In the genomic region with DNA sequence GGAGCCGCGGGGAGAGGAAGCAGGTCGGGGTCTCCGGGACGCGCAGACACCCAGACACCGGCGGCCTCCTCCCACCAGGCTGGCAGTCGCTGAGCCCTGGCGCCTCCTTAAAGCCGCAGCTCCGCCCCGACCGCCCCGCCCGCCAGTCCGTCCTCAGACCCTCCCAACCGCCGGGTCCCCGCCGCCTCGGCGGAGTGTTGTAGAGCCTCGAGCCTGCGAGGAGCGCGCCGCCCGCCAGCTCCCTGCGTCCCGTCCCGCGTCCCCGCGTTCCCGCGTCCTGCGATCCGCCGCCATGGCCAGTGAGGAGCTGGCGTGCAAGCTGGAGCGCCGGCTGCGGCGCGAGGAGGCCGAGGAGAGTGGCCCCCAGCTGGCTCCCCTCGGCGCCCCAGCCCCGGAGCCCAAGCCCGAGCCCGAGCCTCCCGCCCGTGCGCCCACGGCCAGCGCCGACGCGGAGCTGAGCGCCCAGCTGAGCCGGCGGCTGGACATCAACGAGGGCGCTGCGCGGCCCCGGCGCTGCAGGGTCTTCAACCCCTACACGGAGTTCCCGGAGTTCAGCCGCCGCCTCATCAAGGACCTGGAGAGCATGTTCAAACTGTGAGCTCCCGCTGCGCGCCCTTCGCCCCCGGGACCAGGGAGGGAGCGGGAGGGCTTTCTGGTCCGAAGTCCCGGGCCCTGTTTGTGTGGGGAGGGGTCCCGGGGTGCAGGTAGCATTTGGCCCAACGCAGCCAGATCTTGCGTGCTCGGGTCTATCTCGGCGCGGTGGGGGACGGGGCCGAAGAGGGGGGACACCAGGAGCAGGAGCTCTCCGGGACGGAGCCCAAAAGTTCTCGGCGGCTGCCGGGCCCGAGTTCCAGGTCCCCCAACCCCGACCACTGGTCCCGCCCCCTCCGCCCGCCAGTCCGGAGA, we compare ENCODE assay signal across 1 cellular context.
A peak's percentile ranks its signal among the peaks of the same experiment; 100 is the strongest.
TF ChIP-seq lines count a peak whose summit lies in the region.

A gene with protein sequence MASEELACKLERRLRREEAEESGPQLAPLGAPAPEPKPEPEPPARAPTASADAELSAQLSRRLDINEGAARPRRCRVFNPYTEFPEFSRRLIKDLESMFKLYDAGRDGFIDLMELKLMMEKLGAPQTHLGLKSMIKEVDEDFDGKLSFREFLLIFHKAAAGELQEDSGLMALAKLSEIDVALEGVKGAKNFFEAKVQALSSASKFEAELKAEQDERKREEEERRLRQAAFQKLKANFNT (plus strand): TSS at position 192 of the 906 bp plus-strand sequence. CDS start 101 bp downstream, at position 293.

TF ChIP-seq in K562, 482 proteins besides CTCF, POLR2A, EP300 and RAD21 (continued from another document and continues in another):
- TF ChIP-seq, protein P1, sequence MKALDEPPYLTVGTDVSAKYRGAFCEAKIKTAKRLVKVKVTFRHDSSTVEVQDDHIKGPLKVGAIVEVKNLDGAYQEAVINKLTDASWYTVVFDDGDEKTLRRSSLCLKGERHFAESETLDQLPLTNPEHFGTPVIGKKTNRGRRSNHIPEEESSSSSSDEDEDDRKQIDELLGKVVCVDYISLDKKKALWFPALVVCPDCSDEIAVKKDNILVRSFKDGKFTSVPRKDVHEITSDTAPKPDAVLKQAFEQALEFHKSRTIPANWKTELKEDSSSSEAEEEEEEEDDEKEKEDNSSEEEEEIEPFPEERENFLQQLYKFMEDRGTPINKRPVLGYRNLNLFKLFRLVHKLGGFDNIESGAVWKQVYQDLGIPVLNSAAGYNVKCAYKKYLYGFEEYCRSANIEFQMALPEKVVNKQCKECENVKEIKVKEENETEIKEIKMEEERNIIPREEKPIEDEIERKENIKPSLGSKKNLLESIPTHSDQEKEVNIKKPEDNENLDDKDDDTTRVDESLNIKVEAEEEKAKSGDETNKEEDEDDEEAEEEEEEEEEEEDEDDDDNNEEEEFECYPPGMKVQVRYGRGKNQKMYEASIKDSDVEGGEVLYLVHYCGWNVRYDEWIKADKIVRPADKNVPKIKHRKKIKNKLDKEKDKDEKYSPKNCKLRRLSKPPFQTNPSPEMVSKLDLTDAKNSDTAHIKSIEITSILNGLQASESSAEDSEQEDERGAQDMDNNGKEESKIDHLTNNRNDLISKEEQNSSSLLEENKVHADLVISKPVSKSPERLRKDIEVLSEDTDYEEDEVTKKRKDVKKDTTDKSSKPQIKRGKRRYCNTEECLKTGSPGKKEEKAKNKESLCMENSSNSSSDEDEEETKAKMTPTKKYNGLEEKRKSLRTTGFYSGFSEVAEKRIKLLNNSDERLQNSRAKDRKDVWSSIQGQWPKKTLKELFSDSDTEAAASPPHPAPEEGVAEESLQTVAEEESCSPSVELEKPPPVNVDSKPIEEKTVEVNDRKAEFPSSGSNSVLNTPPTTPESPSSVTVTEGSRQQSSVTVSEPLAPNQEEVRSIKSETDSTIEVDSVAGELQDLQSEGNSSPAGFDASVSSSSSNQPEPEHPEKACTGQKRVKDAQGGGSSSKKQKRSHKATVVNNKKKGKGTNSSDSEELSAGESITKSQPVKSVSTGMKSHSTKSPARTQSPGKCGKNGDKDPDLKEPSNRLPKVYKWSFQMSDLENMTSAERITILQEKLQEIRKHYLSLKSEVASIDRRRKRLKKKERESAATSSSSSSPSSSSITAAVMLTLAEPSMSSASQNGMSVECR (CRISPR knock-in tag; IDR thresholded peaks at IDR 0.05) = 0 out of 2 replicates have a peak, but pooled peaks have one; percentile 21
- TF ChIP-seq STAG1 (CRISPR knock-in tag; IDR thresholded peaks at IDR 0.05; ENCODE audit: borderline replicate concordance) (no peak), ELF1 (tag; IDR thresholded peaks at IDR 0.05) (no peak), SREBF1 (IDR thresholded peaks at IDR 0.05; ENCODE audit: borderline replicate concordance, low read depth, low read length) (no peak), HIVEP1 (CRISPR knock-in tag; IDR thresholded peaks at IDR 0.05) (no peak), RBFOX2 (IDR thresholded peaks at IDR 0.05; ENCODE audit: low read depth, low read length) (peak; percentile 73), YY1 (IDR thresholded peaks at IDR 0.05; ENCODE audit: borderline replicate concordance in 1 of 3, control insufficient read depth in 1 of 3, extremely low read depth in 1 of 3, insufficient read depth in 3 of 3, insufficient read length in 1 of 3, insufficient replicate concordance in 2 of 3, low read depth in 1 of 3, low read length in 2 of 3) (peak in 1 of 3 experiments; percentile 38), ZBTB1 (CRISPR knock-in tag; IDR thresholded peaks at IDR 0.05; ENCODE audit: borderline replicate concordance, low read depth) (peak; percentile 80), GTF2E2 (tag; IDR thresholded peaks at IDR 0.05) (no peak), NR1H2 (CRISPR knock-in tag; IDR thresholded peaks at IDR 0.05) (peak; percentile 45; the same call in 1 of the 2 replicates), THRAP3 (IDR thresholded peaks at IDR 0.05; ENCODE audit: borderline replicate concordance) (no peak), TBP (optimal IDR thresholded peaks at IDR 0.05; ENCODE audit: low read depth, low read length) (peak; percentile 19), POLR2G (IDR thresholded peaks at IDR 0.05; ENCODE audit: low read depth, low read length) (peak; percentile 80), SMARCB1 (IDR thresholded peaks at IDR 0.05; ENCODE audit: insufficient read length, low read depth) (no peak), L3MBTL2 (IDR thresholded peaks at IDR 0.05) (peak; percentile 97), MAZ (CRISPR knock-in tag; conservative IDR thresholded peaks at IDR 0.05 in 1 of 2, IDR thresholded peaks at IDR 0.05 in 1 of 2) (peak; percentile 53 to 66; a peak in 3 of 4 replicates), NRF1 (conservative IDR thresholded peaks at IDR 0.05 in 1 of 2, IDR thresholded peaks at IDR 0.05 in 1 of 2) (peak in 1 of 2 experiments; percentile 33; a peak in 2 of 4 replicates)
- TF ChIP-seq, protein P2, sequence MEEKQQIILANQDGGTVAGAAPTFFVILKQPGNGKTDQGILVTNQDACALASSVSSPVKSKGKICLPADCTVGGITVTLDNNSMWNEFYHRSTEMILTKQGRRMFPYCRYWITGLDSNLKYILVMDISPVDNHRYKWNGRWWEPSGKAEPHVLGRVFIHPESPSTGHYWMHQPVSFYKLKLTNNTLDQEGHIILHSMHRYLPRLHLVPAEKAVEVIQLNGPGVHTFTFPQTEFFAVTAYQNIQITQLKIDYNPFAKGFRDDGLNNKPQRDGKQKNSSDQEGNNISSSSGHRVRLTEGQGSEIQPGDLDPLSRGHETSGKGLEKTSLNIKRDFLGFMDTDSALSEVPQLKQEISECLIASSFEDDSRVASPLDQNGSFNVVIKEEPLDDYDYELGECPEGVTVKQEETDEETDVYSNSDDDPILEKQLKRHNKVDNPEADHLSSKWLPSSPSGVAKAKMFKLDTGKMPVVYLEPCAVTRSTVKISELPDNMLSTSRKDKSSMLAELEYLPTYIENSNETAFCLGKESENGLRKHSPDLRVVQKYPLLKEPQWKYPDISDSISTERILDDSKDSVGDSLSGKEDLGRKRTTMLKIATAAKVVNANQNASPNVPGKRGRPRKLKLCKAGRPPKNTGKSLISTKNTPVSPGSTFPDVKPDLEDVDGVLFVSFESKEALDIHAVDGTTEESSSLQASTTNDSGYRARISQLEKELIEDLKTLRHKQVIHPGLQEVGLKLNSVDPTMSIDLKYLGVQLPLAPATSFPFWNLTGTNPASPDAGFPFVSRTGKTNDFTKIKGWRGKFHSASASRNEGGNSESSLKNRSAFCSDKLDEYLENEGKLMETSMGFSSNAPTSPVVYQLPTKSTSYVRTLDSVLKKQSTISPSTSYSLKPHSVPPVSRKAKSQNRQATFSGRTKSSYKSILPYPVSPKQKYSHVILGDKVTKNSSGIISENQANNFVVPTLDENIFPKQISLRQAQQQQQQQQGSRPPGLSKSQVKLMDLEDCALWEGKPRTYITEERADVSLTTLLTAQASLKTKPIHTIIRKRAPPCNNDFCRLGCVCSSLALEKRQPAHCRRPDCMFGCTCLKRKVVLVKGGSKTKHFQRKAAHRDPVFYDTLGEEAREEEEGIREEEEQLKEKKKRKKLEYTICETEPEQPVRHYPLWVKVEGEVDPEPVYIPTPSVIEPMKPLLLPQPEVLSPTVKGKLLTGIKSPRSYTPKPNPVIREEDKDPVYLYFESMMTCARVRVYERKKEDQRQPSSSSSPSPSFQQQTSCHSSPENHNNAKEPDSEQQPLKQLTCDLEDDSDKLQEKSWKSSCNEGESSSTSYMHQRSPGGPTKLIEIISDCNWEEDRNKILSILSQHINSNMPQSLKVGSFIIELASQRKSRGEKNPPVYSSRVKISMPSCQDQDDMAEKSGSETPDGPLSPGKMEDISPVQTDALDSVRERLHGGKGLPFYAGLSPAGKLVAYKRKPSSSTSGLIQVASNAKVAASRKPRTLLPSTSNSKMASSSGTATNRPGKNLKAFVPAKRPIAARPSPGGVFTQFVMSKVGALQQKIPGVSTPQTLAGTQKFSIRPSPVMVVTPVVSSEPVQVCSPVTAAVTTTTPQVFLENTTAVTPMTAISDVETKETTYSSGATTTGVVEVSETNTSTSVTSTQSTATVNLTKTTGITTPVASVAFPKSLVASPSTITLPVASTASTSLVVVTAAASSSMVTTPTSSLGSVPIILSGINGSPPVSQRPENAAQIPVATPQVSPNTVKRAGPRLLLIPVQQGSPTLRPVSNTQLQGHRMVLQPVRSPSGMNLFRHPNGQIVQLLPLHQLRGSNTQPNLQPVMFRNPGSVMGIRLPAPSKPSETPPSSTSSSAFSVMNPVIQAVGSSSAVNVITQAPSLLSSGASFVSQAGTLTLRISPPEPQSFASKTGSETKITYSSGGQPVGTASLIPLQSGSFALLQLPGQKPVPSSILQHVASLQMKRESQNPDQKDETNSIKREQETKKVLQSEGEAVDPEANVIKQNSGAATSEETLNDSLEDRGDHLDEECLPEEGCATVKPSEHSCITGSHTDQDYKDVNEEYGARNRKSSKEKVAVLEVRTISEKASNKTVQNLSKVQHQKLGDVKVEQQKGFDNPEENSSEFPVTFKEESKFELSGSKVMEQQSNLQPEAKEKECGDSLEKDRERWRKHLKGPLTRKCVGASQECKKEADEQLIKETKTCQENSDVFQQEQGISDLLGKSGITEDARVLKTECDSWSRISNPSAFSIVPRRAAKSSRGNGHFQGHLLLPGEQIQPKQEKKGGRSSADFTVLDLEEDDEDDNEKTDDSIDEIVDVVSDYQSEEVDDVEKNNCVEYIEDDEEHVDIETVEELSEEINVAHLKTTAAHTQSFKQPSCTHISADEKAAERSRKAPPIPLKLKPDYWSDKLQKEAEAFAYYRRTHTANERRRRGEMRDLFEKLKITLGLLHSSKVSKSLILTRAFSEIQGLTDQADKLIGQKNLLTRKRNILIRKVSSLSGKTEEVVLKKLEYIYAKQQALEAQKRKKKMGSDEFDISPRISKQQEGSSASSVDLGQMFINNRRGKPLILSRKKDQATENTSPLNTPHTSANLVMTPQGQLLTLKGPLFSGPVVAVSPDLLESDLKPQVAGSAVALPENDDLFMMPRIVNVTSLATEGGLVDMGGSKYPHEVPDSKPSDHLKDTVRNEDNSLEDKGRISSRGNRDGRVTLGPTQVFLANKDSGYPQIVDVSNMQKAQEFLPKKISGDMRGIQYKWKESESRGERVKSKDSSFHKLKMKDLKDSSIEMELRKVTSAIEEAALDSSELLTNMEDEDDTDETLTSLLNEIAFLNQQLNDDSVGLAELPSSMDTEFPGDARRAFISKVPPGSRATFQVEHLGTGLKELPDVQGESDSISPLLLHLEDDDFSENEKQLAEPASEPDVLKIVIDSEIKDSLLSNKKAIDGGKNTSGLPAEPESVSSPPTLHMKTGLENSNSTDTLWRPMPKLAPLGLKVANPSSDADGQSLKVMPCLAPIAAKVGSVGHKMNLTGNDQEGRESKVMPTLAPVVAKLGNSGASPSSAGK (IDR thresholded peaks at IDR 0.05) = peak; percentile 95
- TF ChIP-seq, protein P3, sequence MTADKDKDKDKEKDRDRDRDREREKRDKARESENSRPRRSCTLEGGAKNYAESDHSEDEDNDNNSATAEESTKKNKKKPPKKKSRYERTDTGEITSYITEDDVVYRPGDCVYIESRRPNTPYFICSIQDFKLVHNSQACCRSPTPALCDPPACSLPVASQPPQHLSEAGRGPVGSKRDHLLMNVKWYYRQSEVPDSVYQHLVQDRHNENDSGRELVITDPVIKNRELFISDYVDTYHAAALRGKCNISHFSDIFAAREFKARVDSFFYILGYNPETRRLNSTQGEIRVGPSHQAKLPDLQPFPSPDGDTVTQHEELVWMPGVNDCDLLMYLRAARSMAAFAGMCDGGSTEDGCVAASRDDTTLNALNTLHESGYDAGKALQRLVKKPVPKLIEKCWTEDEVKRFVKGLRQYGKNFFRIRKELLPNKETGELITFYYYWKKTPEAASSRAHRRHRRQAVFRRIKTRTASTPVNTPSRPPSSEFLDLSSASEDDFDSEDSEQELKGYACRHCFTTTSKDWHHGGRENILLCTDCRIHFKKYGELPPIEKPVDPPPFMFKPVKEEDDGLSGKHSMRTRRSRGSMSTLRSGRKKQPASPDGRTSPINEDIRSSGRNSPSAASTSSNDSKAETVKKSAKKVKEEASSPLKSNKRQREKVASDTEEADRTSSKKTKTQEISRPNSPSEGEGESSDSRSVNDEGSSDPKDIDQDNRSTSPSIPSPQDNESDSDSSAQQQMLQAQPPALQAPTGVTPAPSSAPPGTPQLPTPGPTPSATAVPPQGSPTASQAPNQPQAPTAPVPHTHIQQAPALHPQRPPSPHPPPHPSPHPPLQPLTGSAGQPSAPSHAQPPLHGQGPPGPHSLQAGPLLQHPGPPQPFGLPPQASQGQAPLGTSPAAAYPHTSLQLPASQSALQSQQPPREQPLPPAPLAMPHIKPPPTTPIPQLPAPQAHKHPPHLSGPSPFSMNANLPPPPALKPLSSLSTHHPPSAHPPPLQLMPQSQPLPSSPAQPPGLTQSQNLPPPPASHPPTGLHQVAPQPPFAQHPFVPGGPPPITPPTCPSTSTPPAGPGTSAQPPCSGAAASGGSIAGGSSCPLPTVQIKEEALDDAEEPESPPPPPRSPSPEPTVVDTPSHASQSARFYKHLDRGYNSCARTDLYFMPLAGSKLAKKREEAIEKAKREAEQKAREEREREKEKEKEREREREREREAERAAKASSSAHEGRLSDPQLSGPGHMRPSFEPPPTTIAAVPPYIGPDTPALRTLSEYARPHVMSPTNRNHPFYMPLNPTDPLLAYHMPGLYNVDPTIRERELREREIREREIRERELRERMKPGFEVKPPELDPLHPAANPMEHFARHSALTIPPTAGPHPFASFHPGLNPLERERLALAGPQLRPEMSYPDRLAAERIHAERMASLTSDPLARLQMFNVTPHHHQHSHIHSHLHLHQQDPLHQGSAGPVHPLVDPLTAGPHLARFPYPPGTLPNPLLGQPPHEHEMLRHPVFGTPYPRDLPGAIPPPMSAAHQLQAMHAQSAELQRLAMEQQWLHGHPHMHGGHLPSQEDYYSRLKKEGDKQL (CRISPR knock-in tag; IDR thresholded peaks at IDR 0.05; ENCODE audit: borderline replicate concordance) = no peak
- TF ChIP-seq, protein P4, sequence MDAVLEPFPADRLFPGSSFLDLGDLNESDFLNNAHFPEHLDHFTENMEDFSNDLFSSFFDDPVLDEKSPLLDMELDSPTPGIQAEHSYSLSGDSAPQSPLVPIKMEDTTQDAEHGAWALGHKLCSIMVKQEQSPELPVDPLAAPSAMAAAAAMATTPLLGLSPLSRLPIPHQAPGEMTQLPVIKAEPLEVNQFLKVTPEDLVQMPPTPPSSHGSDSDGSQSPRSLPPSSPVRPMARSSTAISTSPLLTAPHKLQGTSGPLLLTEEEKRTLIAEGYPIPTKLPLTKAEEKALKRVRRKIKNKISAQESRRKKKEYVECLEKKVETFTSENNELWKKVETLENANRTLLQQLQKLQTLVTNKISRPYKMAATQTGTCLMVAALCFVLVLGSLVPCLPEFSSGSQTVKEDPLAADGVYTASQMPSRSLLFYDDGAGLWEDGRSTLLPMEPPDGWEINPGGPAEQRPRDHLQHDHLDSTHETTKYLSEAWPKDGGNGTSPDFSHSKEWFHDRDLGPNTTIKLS (IDR thresholded peaks at IDR 0.05; ENCODE audit: borderline replicate concordance, low read depth) = peak; percentile 56; the same call in 1 of the 2 replicates
- TF ChIP-seq, protein P5, sequence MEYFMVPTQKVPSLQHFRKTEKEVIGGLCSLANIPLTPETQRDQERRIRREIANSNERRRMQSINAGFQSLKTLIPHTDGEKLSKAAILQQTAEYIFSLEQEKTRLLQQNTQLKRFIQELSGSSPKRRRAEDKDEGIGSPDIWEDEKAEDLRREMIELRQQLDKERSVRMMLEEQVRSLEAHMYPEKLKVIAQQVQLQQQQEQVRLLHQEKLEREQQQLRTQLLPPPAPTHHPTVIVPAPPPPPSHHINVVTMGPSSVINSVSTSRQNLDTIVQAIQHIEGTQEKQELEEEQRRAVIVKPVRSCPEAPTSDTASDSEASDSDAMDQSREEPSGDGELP (CRISPR knock-in tag; IDR thresholded peaks at IDR 0.05; ENCODE audit: borderline replicate concordance) = peak; percentile 52; the same call in 1 of the 2 replicates
